8 cellular contexts compared by ENCODE assay signal in genomic region chr6:11700118-11700718, GRCh38.
A peak's percentile ranks its signal among the peaks of the same experiment; 100 is the strongest.
DNase-seq lines count a peak whose midpoint lies in the region; ATAC-seq and TF ChIP-seq lines count a peak whose summit lies in the region.

No MANE protein-coding gene starts in this region.

- peak; percentile 41 for DNase-seq in GM10266 (ENCODE audit: extremely low spot score)
- DNase-seq in NCI-H1436 (lab: John Stamatoyannopoulos, UW): peak; percentile 33
- no peak for DNase-seq in WERI-Rb-1
- DNase-seq in iPS-NIHi11 (ENCODE audit: low spot score): peak; percentile 34
- DNase-seq in NCI-H524 treated with DMSO at 0.1 percent for 48 hours (lab: John Stamatoyannopoulos, UW): no peak
- DNase-seq in left cardiac atrium: no peak
- DNase-seq in GF-D8 (lab: John Stamatoyannopoulos, UW): no peak

- no peak overlapping the region for H3K27ac ChIP-seq in WERI-Rb-1

- H3K27me3 ChIP-seq in WERI-Rb-1 (ENCODE audit: insufficient read depth, low read depth, severe bottlenecking): no peaks in the 10 kb centered on the region

- no peaks in the 10 kb centered on the region for H3K9me3 ChIP-seq in WERI-Rb-1 (ENCODE audit: severe bottlenecking)

- TF ChIP-seq CTCF in GM10266 (IDR thresholded peaks at IDR 0.05; ENCODE audit: control insufficient read depth, insufficient read depth, low read depth, missing control alignments) (peak; percentile 43), WERI-Rb-1 (IDR thresholded peaks at IDR 0.05; ENCODE audit: low read depth, low read length) (peak; percentile 46; the same call in 1 of the 2 replicates)

- intact Hi-C loops in left cardiac atrium (cut with DNase I): no loop called here

- no peaks in the 10 kb centered on the region for H3K36me3 ChIP-seq in WERI-Rb-1

- H3K4me3 ChIP-seq in WERI-Rb-1 (ENCODE audit: low read depth, low read length): no peak overlapping the region

- ATAC-seq in GM19397 (IDR thresholded peaks at IDR 0.05; ENCODE audit: unreplicated experiment) (no peak), left cardiac atrium (no peak)

Comparison
In these comparisons a context has a peak if more than half of its experiments do, and no peak if none do; other contexts are left out.
1. DNase-seq: peak in GM10266 (single experiment), NCI-H1436 (single experiment) and iPS-NIHi11 (single experiment); none in WERI-Rb-1 (single experiment), NCI-H524 treated with DMSO at 0.1 percent for 48 hours (single experiment), left cardiac atrium (single experiment) and GF-D8 (single experiment).